In genomic region chr2:109339519-109339991, GRCh38 we compare ENCODE assay signal across 14 cellular contexts.
DNase-seq lines count a peak whose midpoint lies in the region; TF ChIP-seq lines count a peak whose summit lies in the region.
"Had no signal": no experiment of that assay in that cellular context is flagged by ENCODE, and none has a peak within 500 bp of the region (broad histone marks: within the 10 kb centered on the region; RNA-seq: fewer than 3 reads in every experiment).

No MANE protein-coding gene starts in this region.

- H3K27ac Mint-ChIP-seq in HFFc6, result peak overlapping the region; percentile 75
- H3K27ac Mint-ChIP-seq: CD8-positive, alpha-beta memory T cell; naive B cell had no signal

- H3K27me3 ChIP-seq in BLaER1 treated with 17β-estradiol and CSF1 and Interleukin-3, amounts not matched to agents 10 nM and 100 nM, result no peaks in the 10 kb centered on the region
- H3K27me3 ChIP-seq in A673 (replicated peaks; ENCODE audit: insufficient read depth, low read depth, low read length, poor library complexity) (no peaks in the 10 kb centered on the region), BE2C (no peaks in the 10 kb centered on the region), WERI-Rb-1 (ENCODE audit: insufficient read depth, low read depth, severe bottlenecking) (no peaks in the 10 kb centered on the region)
- H3K27me3 ChIP-seq: gastrocnemius medialis had no signal

- CTCF ChIA-PET in A673 (lab: Charles Lee), result no interaction called here

- BruUV-seq in A673 (replicated peaks; lab: Mats Ljungman, UMichigan), result no TSS peak

- H3K27ac ChIP-seq in BLaER1 treated with 17β-estradiol and CSF1 and Interleukin-3, amounts not matched to agents 10 nM and 100 nM, result no peak overlapping the region
- H3K27ac ChIP-seq in A673 (ENCODE audit: low read depth, low read length, poor library complexity, severe bottlenecking), result no peak overlapping the region
- H3K27ac ChIP-seq in WERI-Rb-1, result no peak overlapping the region
- H3K27ac ChIP-seq: gastrocnemius medialis had no signal

- H3K4me1 ChIP-seq in BLaER1 treated with 17β-estradiol and CSF1 and Interleukin-3, amounts not matched to agents 10 nM and 100 nM, result peaks cover 56 to 90% (median 86%) of the 10 kb centered on the region in 10 experiments
- peaks cover 18% of the 10 kb centered on the region for H3K4me1 ChIP-seq in A673 (ENCODE audit: insufficient read depth, low read length, poor library complexity, severe bottlenecking)
- no peaks in the 10 kb centered on the region for H3K4me1 ChIP-seq in BE2C
- H3K4me1 ChIP-seq: gastrocnemius medialis had no signal

- H3K9ac ChIP-seq in BLaER1 treated with 17β-estradiol and CSF1 and Interleukin-3, amounts not matched to agents 10 nM and 100 nM, result no peak overlapping the region

- DNase-seq in HFFc6 (peak; percentile 63), amniotic epithelial cell (ENCODE audit: low read depth) (peak; percentile 77), islet precursor cell (peak; percentile 32), A673 (ENCODE audit: low spot score) (no peak), G401 (ENCODE audit: low spot score) (no peak), BE2C (no peak), WERI-Rb-1 (no peak)
- DNase-seq: activated naive CD4-positive, alpha-beta T cell treated with anti-CD3 and anti-CD28 coated beads, Interleukin-2, amount 50 U/mL, for 16 hours; CD8-positive, alpha-beta memory T cell; cortex of kidney; gastrocnemius medialis; naive B cell; NCI-H446 had no signal

- POLR2A ChIA-PET in A673 (lab: Charles Lee; ENCODE audit: low non-redundant PET), result no interaction called here

- H3K27me3 Mint-ChIP-seq in HFFc6 (ENCODE audit: insufficient read depth), result peaks cover 5% of the 10 kb centered on the region; the same call in 1 of the 2 replicates

- no peak overlapping the region for H3K4me3 ChIP-seq in BLaER1 treated with 17β-estradiol and CSF1 and Interleukin-3, amounts not matched to agents 10 nM and 100 nM
- H3K4me3 ChIP-seq in A673 (ENCODE audit: low read depth, low read length, poor library complexity, severe bottlenecking), result no peak overlapping the region
- H3K4me3 ChIP-seq in BE2C (ENCODE audit: low read depth, low read length), result no peak overlapping the region
- no peak overlapping the region for H3K4me3 ChIP-seq in WERI-Rb-1 (ENCODE audit: low read depth, low read length)
- H3K4me3 ChIP-seq: gastrocnemius medialis had no signal

- peaks cover 0 to 97% (median 86%) of the 10 kb centered on the region in 11 experiments; a peak in 19 of 22 replicates for H4K20me1 ChIP-seq in BLaER1 treated with 17β-estradiol and CSF1 and Interleukin-3, amounts not matched to agents 10 nM and 100 nM

- in situ Hi-C loops in G401 (cut with HindIII; ENCODE audit: low sequenced_read_pairs), result no loop called here

- H3K36me3 Mint-ChIP-seq in HFFc6 (ENCODE audit: low read depth), result peaks cover 10% of the 10 kb centered on the region
- H3K36me3 Mint-ChIP-seq: naive B cell had no signal

- peak overlapping the region; percentile 46; the same call in 1 of the 2 replicates for H3K4me3 Mint-ChIP-seq in HFFc6
- H3K4me3 Mint-ChIP-seq: CD8-positive, alpha-beta memory T cell had no signal

- H3K9me3 Mint-ChIP-seq in HFFc6, result no peaks in the 10 kb centered on the region
- H3K9me3 Mint-ChIP-seq: CD8-positive, alpha-beta memory T cell; naive B cell had no signal

- H3K9me3 ChIP-seq in BLaER1 treated with 17β-estradiol and CSF1 and Interleukin-3, amounts not matched to agents 10 nM and 100 nM (replicated peaks in 1 of 11), result peaks cover 0 to 3% (median 0%) of the 10 kb centered on the region in 11 experiments; a peak in 2 of 22 replicates
- H3K9me3 ChIP-seq in A673 (ENCODE audit: low read depth, low read length, poor library complexity, severe bottlenecking), result no peaks in the 10 kb centered on the region
- H3K9me3 ChIP-seq in BE2C, result no peaks in the 10 kb centered on the region
- H3K9me3 ChIP-seq in WERI-Rb-1 (ENCODE audit: severe bottlenecking), result peaks cover 2% of the 10 kb centered on the region
- H3K9me3 ChIP-seq: gastrocnemius medialis had no signal

- peak overlapping the region; percentile 7 to 97 (median 71); a peak in 20 of 22 replicates for H3K4me2 ChIP-seq in BLaER1 treated with 17β-estradiol and CSF1 and Interleukin-3, amounts not matched to agents 10 nM and 100 nM

- intact Hi-C loops in A673 (cut with micrococcal nuclease; ENCODE audit: unreplicated experiment), result no loop called here

- peaks cover 70% of the 10 kb centered on the region for H3K4me1 Mint-ChIP-seq in HFFc6 (ENCODE audit: low read depth)

- TF ChIP-seq CTCF in HFFc6 (IDR thresholded peaks at IDR 0.05), result no peak
- no peak for TF ChIP-seq CTCF in A673 (conservative IDR thresholded peaks at IDR 0.05; ENCODE audit: low read depth, low read length)
- TF ChIP-seq CTCF in BE2C (IDR thresholded peaks at IDR 0.05; ENCODE audit: low read depth, low read length), result no peak
- TF ChIP-seq CTCF in WERI-Rb-1 (IDR thresholded peaks at IDR 0.05; ENCODE audit: low read depth, low read length), result no peak

- peaks cover 0 to 17% (median 4%) of the 10 kb centered on the region in 11 experiments; a peak in 4 of 22 replicates for H3K36me3 ChIP-seq in BLaER1 treated with 17β-estradiol and CSF1 and Interleukin-3, amounts not matched to agents 10 nM and 100 nM
- H3K36me3 ChIP-seq in A673 (ENCODE audit: insufficient read depth, low read length, poor library complexity, severe bottlenecking) (no peaks in the 10 kb centered on the region), BE2C (no peaks in the 10 kb centered on the region), WERI-Rb-1 (no peaks in the 10 kb centered on the region)
- H3K36me3 ChIP-seq: gastrocnemius medialis had no signal

Comparison
In these comparisons a context has a peak if more than half of its experiments do, and no peak if none do; other contexts are left out.
1. DNase-seq: peak in HFFc6 (single experiment), amniotic epithelial cell (single experiment) and islet precursor cell (single experiment); none in A673 (single experiment), G401 (single experiment), BE2C (single experiment) and WERI-Rb-1 (single experiment).